ENCODE assay signal across 18 cellular contexts in the genomic region with DNA sequence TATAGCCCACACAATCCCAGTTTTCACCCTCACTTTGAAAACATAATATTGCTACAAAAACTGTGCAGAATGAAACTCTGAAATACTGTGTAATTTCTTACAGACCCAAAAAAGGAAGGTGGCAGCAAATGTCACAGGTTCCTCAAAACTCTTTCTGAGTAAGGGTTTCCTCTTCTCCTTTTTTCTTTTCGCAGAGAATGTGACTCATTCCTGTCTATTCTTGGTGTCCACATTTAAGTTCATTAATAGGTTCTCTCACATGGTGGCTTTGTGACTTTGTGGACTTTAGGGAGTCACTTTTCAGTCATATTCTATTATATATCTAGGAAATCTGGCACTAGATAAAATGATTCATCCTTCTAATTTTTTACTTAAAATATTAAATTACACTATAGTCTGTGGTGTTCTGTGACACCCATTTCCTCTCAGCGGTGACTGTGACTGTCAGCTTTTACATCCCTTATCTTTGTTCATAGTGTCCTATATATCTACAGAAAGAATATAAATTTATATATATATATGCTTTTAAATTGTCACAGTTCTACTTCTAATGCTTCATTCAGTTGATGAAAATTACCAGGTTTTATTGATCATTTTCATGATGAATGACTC.
A peak's percentile ranks its signal among the peaks of the same experiment; 100 is the strongest.
DNase-seq lines count a peak whose midpoint lies in the region; ATAC-seq, FAIRE-seq and TF ChIP-seq lines count a peak whose summit lies in the region.
"Had no signal": no experiment of that assay in that cellular context is flagged by ENCODE, and none has a peak within 500 bp of the region (broad histone marks: within the 10 kb centered on the region; RNA-seq: fewer than 3 reads in every experiment).

No MANE protein-coding gene starts in this region.

- no peak for FAIRE-seq in H54 (lab: Jason Lieb, UNC)
- FAIRE-seq: K562, pancreas, TTC549 had no signal

- H3K27ac ChIP-seq in dorsolateral prefrontal cortex = peak overlapping the region in 1 of 59 donors; percentile 33
- H3K27ac ChIP-seq: esophagus squamous epithelium, pancreas, upper lobe of left lung had no signal

- no peaks in the 10 kb centered on the region for H3K27me3 ChIP-seq in dorsolateral prefrontal cortex
- H3K27me3 ChIP-seq: esophagus squamous epithelium, pancreas, upper lobe of left lung had no signal

- H3K36me3 Mint-ChIP-seq in natural killer cell treated with Interleukin-12 subunit alpha and Interleukin-12 subunit beta and Interleukin-15 and Interleukin-18, amount 100 ng/mL, for 72 hours = peaks cover 4% of the 10 kb centered on the region
- H3K36me3 Mint-ChIP-seq: activated naive CD8-positive, alpha-beta T cell treated with anti-CD3 and anti-CD28 coated beads for 36 hours had no signal

- H3K27me3 Mint-ChIP-seq in natural killer cell treated with Interleukin-12 subunit alpha and Interleukin-12 subunit beta and Interleukin-15 and Interleukin-18, amount 100 ng/mL, for 72 hours = no peaks in the 10 kb centered on the region
- H3K27me3 Mint-ChIP-seq: activated naive CD8-positive, alpha-beta T cell treated with anti-CD3 and anti-CD28 coated beads for 36 hours had no signal

- peak; percentile 86 for DNase-seq in OCI-M1 (lab: John Stamatoyannopoulos, UW)
- no peak for DNase-seq in natural killer cell treated with Interleukin-12 subunit alpha and Interleukin-12 subunit beta and Interleukin-15 and Interleukin-18, amount 100 ng/mL, for 72 hours (ENCODE audit: low spot score)
- no peak for DNase-seq in dorsolateral prefrontal cortex
- no peak for DNase-seq in NCI-H524 treated with DMSO at 0.1 percent for 48 hours (lab: John Stamatoyannopoulos, UW)
- DNase-seq in H54 (ENCODE audit: insufficient read length, low spot score) = no peak
- DNase-seq: activated naive CD8-positive, alpha-beta T cell treated with anti-CD3 and anti-CD28 coated beads for 36 hours; Calu3; esophagus squamous epithelium; NCI-H2029; stimulated activated CD8-positive, alpha-beta memory T cell treated with anti-CD3 and anti-CD28 coated beads, Interleukin-4, amount 100 ng/mL, for 48 hours; upper lobe of left lung had no signal

- TF ChIP-seq POLR2A in H54 (IDR thresholded peaks at IDR 0.05; ENCODE audit: low read depth, low read length) = no peak

- H3K4me3 ChIP-seq in dorsolateral prefrontal cortex = no peak overlapping the region
- H3K4me3 ChIP-seq: esophagus squamous epithelium, HAP-1, K562, pancreas, upper lobe of left lung had no signal

- peaks cover 6 to 15% of the 10 kb centered on the region in 2 donors for H3K4me1 Mint-ChIP-seq in natural killer cell treated with Interleukin-12 subunit alpha and Interleukin-12 subunit beta and Interleukin-15 and Interleukin-18, amount 100 ng/mL, for 72 hours (ENCODE audit: low read depth in 2 of 2)
- H3K4me1 Mint-ChIP-seq: activated naive CD8-positive, alpha-beta T cell treated with anti-CD3 and anti-CD28 coated beads for 36 hours had no signal

- no peak for TF ChIP-seq CTCF in dorsolateral prefrontal cortex (IDR thresholded peaks at IDR 0.05 in 54 of 56, conservative IDR thresholded peaks at IDR 0.05 in 2 of 56; ENCODE audit: low read depth in 1 of 56, partially characterized antibody in 56 of 56)

- H3K4me3 Mint-ChIP-seq in natural killer cell treated with Interleukin-12 subunit alpha and Interleukin-12 subunit beta and Interleukin-15 and Interleukin-18, amount 100 ng/mL, for 72 hours = peak overlapping the region; percentile 30
- H3K4me3 Mint-ChIP-seq: activated naive CD8-positive, alpha-beta T cell treated with anti-CD3 and anti-CD28 coated beads for 36 hours had no signal

- H3K9me3 Mint-ChIP-seq in natural killer cell treated with Interleukin-12 subunit alpha and Interleukin-12 subunit beta and Interleukin-15 and Interleukin-18, amount 100 ng/mL, for 72 hours = peaks cover 9% of the 10 kb centered on the region

- no peak overlapping the region for H3K27ac Mint-ChIP-seq in natural killer cell treated with Interleukin-12 subunit alpha and Interleukin-12 subunit beta and Interleukin-15 and Interleukin-18, amount 100 ng/mL, for 72 hours
- H3K27ac Mint-ChIP-seq: activated naive CD8-positive, alpha-beta T cell treated with anti-CD3 and anti-CD28 coated beads for 36 hours had no signal

- ATAC-seq in GM19463 (IDR thresholded peaks at IDR 0.05; ENCODE audit: unreplicated experiment) = peak; percentile 79
- peak; percentile 58 for ATAC-seq in HG03520 (IDR thresholded peaks at IDR 0.05; ENCODE audit: unreplicated experiment)
- peak in 1 of 2 donors; percentile 56 for ATAC-seq in natural killer cell treated with Interleukin-12 subunit alpha and Interleukin-12 subunit beta and Interleukin-15 and Interleukin-18, amount 100 ng/mL, for 72 hours
- no peak for ATAC-seq in GM21526 (IDR thresholded peaks at IDR 0.05; ENCODE audit: low FRiP score, unreplicated experiment)
- ATAC-seq: K562 had no signal

- intact Hi-C loops in dorsolateral prefrontal cortex (cut with DNase I) = no loop called here
